In the genomic region with DNA sequence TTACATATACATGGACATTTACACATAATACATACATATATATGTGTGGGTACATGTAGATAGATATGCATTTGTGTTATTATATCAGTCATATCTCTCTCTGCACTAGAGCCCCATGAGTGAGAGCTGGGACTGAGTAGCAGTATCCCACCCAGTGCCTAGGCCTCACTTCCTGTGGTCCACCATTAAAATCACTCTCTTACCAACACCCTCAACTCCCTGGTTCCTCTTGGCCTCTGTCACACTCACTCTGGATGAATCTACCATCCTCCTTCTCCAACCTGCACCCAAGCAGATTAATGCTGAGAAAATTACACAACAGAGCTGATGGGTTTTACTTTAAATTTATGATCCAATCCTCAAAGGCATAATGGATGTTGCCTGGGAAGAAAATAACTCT, we compare ENCODE assay signal across 2 cellular contexts.
TF ChIP-seq lines count a peak whose summit lies in the region.

No MANE protein-coding gene starts in this region.

TF ChIP-seq in K562, 482 proteins besides CTCF, POLR2A, EP300 and RAD21 (continues in another document):
- TF ChIP-seq SMARCB1 (IDR thresholded peaks at IDR 0.05; ENCODE audit: insufficient read length, low read depth) (no peak), ZNF3 (CRISPR knock-in tag; IDR thresholded peaks at IDR 0.05) (no peak), CHCHD3 (CRISPR knock-in tag; IDR thresholded peaks at IDR 0.05) (no peak), ZBTB11 (CRISPR knock-in tag; IDR thresholded peaks at IDR 0.05) (peak in 2 of 3 experiments; percentile 36 to 86; a peak in 2 of 6 replicates), PBX2 (CRISPR knock-in tag; IDR thresholded peaks at IDR 0.05; ENCODE audit: low read depth) (no peak), PBX2 (tag; conservative IDR thresholded peaks at IDR 0.05; ENCODE audit: low read depth) (0 out of 2 replicates have a peak, but pooled peaks have one; percentile 31), POLR2AphosphoS2 (IDR thresholded peaks at IDR 0.05; ENCODE audit: low read length) (no peak), GABPA (tag; conservative IDR thresholded peaks at IDR 0.05; ENCODE audit: low read depth) (peak; percentile 71), PCBP1 (IDR thresholded peaks at IDR 0.05; ENCODE audit: low read depth, low read length, poor library complexity, severe bottlenecking) (no peak), THAP7 (CRISPR knock-in tag; IDR thresholded peaks at IDR 0.05) (no peak), RAD51 (IDR thresholded peaks at IDR 0.05; ENCODE audit: borderline replicate concordance, low read depth) (no peak), ZNF707 (CRISPR knock-in tag; conservative IDR thresholded peaks at IDR 0.05) (no peak), ZNF551 (CRISPR knock-in tag; IDR thresholded peaks at IDR 0.05) (no peak), IRF2 (CRISPR knock-in tag; IDR thresholded peaks at IDR 0.05) (no peak)
- TF ChIP-seq, protein P1, sequence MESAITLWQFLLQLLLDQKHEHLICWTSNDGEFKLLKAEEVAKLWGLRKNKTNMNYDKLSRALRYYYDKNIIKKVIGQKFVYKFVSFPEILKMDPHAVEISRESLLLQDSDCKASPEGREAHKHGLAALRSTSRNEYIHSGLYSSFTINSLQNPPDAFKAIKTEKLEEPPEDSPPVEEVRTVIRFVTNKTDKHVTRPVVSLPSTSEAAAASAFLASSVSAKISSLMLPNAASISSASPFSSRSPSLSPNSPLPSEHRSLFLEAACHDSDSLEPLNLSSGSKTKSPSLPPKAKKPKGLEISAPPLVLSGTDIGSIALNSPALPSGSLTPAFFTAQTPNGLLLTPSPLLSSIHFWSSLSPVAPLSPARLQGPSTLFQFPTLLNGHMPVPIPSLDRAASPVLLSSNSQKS (CRISPR knock-in tag; IDR thresholded peaks at IDR 0.05): no peak

TF ChIP-seq in H1, 55 proteins besides CTCF, POLR2A, EP300 and RAD21:
- TF ChIP-seq CTBP2 (IDR thresholded peaks at IDR 0.05; ENCODE audit: borderline replicate concordance, insufficient read depth, insufficient read length, low read length): no peak
- no peak for TF ChIP-seq ASH2L (IDR thresholded peaks at IDR 0.05; ENCODE audit: low read length)
- TF ChIP-seq FOSL1 (IDR thresholded peaks at IDR 0.05; ENCODE audit: insufficient read depth, low read depth, low read length): no peak
- TF ChIP-seq NRF1 (IDR thresholded peaks at IDR 0.05; ENCODE audit: low read depth, low read length): no peak
